ENCODE assay signal across 12 cellular contexts in the genomic region with DNA sequence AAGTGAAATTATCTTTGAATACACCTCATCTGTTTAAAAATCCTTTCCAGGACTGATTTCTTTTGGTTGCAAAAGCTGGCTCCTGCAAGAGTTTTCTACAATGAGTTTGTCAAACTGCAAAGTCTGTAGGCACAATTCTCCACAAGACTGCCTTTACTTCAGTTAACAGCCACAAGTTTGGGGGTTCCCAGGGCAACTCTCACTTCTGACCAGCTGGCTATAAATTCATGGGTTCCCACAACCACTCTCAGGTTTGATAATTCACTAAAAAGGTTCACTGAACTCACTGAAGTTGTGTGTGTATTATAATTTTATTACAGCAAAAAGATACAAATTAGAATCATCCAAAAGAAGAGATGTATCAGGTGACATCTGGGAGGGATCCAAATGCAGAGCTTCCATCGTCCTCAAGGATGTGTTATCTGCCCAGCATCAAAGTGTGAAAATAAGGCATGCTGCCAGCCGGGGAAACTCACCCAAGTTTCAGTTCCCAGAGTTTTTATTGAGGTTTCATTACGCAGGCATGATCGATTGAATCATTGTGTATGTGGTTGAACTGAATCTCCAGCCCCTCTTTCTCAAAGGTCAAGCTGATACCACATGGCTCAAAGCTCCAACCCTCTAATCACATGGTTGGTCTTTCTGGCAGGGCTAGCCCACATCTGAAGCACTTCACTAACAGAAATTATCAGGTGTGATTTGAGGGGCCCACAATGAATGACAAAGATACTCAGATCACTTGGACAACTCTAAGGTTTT. TPM values are rescaled to one million over a fixed set of nuclear protein-coding genes. Genes with fewer than 3 reads are reported as not detected.
DNase-seq lines count a peak whose midpoint lies in the region; ATAC-seq, FAIRE-seq and TF ChIP-seq lines count a peak whose summit lies in the region.
"Had no signal": no experiment of that assay in that cellular context is flagged by ENCODE, and none has a peak within 500 bp of the region (broad histone marks: within the 10 kb centered on the region; RNA-seq: fewer than 3 reads in every experiment).

No MANE protein-coding gene starts in this region.

- no peak for TF ChIP-seq POLR2A in GM12891 (IDR thresholded peaks at IDR 0.05; ENCODE audit: low read depth, low read length)

- ATAC-seq in GM19351 (IDR thresholded peaks at IDR 0.05; ENCODE audit: unreplicated experiment) (peak; percentile 81), HG02678 (IDR thresholded peaks at IDR 0.05; ENCODE audit: unreplicated experiment) (peak; percentile 82), HG03442 (IDR thresholded peaks at IDR 0.05; ENCODE audit: unreplicated experiment) (peak; percentile 85)

- peak; percentile 86 for FAIRE-seq in GM12891 (lab: Jason Lieb, UNC)

- DNase-seq in GM12891 (ENCODE audit: insufficient read length, low spot score) (no peak), OCI-M2 (lab: John Stamatoyannopoulos, UW; ENCODE audit: unreplicated experiment) (no peak), DMS53 treated with DMSO at 0.1 percent for 48 hours (lab: John Stamatoyannopoulos, UW; ENCODE audit: unreplicated experiment) (no peak), NCI-H1436 (lab: John Stamatoyannopoulos, UW) (no peak), G401 (ENCODE audit: low spot score) (no peak)
- DNase-seq: activated effector memory CD4-positive, alpha-beta T cell treated with anti-CD3 and anti-CD28 coated beads, Interleukin-2, amount 50 U/mL, for 16 hours; EL; foreskin melanocyte; NCI-H1436 treated with DMSO at 0.1 percent for 48 hours had no signal

- in situ Hi-C loops in G401 (cut with HindIII; ENCODE audit: low sequenced_read_pairs), result no loop called here

TF ChIP-seq in GM12891, 5 proteins besides CTCF, POLR2A, EP300 and RAD21:
- TF ChIP-seq POLR2AphosphoS5 (IDR thresholded peaks at IDR 0.05; ENCODE audit: low read depth, low read length), result no peak
- no peak for TF ChIP-seq POU2F2 (IDR thresholded peaks at IDR 0.05; ENCODE audit: low read depth, low read length)
- TF ChIP-seq TAF1 (IDR thresholded peaks at IDR 0.05; ENCODE audit: low read depth, low read length), result no peak; the same call in none of the 2 replicates
- TF ChIP-seq SPI1 (IDR thresholded peaks at IDR 0.05; ENCODE audit: low read depth, low read length), result peak; percentile 61

RNA-seq across cellular contexts. Expression of a gene that starts 19.0 kb away (rescaled TPM):
- 147 TPM for polyA plus RNA-seq in GM12891 (2012; ENCODE audit: low read depth, missing spikeins)
- 53.0 and 87.4 TPM in 2 replicates for total RNA-seq in G401 (2014; rRNA removed; shearing (Covaris generic))

RNA-seq across cellular contexts. Expression of a gene that starts 23.1 kb away (rescaled TPM):
- 1.0 TPM for polyA plus RNA-seq in GM12891 (2012; ENCODE audit: low read depth, missing spikeins)
- total RNA-seq in G401 (2014; rRNA removed; shearing (Covaris generic)), result 0.55 and 2.4 TPM in 2 replicates
